Comparison of ENCODE assay signal across 1 cellular context in genomic region chr1:66876664-66877063, GRCh38.
TF ChIP-seq lines count a peak whose summit lies in the region.

No MANE protein-coding gene starts in this region.

TF ChIP-seq in H1, 55 proteins besides CTCF, POLR2A, EP300 and RAD21:
- TF ChIP-seq BCL11A (IDR thresholded peaks at IDR 0.05; ENCODE audit: low read depth in 2 of 2, low read length in 2 of 2) (no peak), MAFK (IDR thresholded peaks at IDR 0.05; ENCODE audit: low read depth, low read length) (no peak), SIN3A (conservative IDR thresholded peaks at IDR 0.05 in 1 of 2, IDR thresholded peaks at IDR 0.05 in 1 of 2; ENCODE audit: low read depth in 1 of 2, low read length in 2 of 2) (no peak), CEBPB (IDR thresholded peaks at IDR 0.05; ENCODE audit: low read depth, low read length) (no peak), ATF2 (IDR thresholded peaks at IDR 0.05; ENCODE audit: low read length) (no peak), JUN (IDR thresholded peaks at IDR 0.05; ENCODE audit: low read depth, low read length) (no peak), SP2 (IDR thresholded peaks at IDR 0.05; ENCODE audit: low read length) (no peak), KDM1A (IDR thresholded peaks at IDR 0.05; ENCODE audit: borderline replicate concordance, low read length) (no peak), E2F6 (IDR thresholded peaks at IDR 0.05) (no peak), POU5F1 (IDR thresholded peaks at IDR 0.05; ENCODE audit: low read depth, low read length) (no peak), TAF1 (IDR thresholded peaks at IDR 0.05; ENCODE audit: low read depth, low read length) (no peak), SP4 (IDR thresholded peaks at IDR 0.05; ENCODE audit: low read length) (no peak), ASH2L (IDR thresholded peaks at IDR 0.05; ENCODE audit: low read length) (no peak), TBP (IDR thresholded peaks at IDR 0.05; ENCODE audit: low read depth, low read length) (no peak), BACH1 (IDR thresholded peaks at IDR 0.05; ENCODE audit: low read length) (no peak), CHD7 (IDR thresholded peaks at IDR 0.05; ENCODE audit: insufficient replicate concordance, low read length) (no peak), RXRA (IDR thresholded peaks at IDR 0.05; ENCODE audit: insufficient read depth, low read depth, low read length) (no peak), CREB1 (IDR thresholded peaks at IDR 0.05) (no peak), USF2 (IDR thresholded peaks at IDR 0.05; ENCODE audit: low read length) (no peak)
